In genomic region chr3:136720091-136720490, GRCh38 we compare ENCODE assay signal across 23 cellular contexts.
"Had no signal": no experiment of that assay in that cellular context is flagged by ENCODE, and none has a peak within 500 bp of the region (broad histone marks: within the 10 kb centered on the region; RNA-seq: fewer than 3 reads in every experiment).

No MANE protein-coding gene starts in this region.

- H3K27ac Mint-ChIP-seq: dendritic cell treated with granulocyte-macrophage colony-stimulating factor and Interleukin-4, amounts not matched to agents 40 ng/mL and 50 ng/mL, for 4 days; progenitor cell of endocrine pancreas had no signal

- H3K4me3 Mint-ChIP-seq: dendritic cell treated with granulocyte-macrophage colony-stimulating factor and Interleukin-4, amounts not matched to agents 40 ng/mL and 50 ng/mL, for 4 days; neural crest cell had no signal

- DNase-seq: colonic mucosa; effector CD8-positive, alpha-beta T cell; esophagus squamous epithelium; foreskin melanocyte; hypothalamus; left ventricle myocardium superior; lower lobe of right lung; naive thymus-derived CD8-positive, alpha-beta T cell; right lobe of liver; small intestine; stimulated activated CD4-positive, alpha-beta T cell treated with anti-CD3 and anti-CD28 coated beads, Interleukin-15, amount 100 ng/mL, for 24 hours; stimulated activated CD4-positive, alpha-beta T cell treated with anti-CD3 and anti-CD28 coated beads, Interleukin-2, amount 100 ng/mL, for 48 hours; stimulated activated CD8-positive, alpha-beta memory T cell treated with anti-CD3 and anti-CD28 coated beads, Interleukin-4, amount 100 ng/mL, for 48 hours; stimulated activated naive CD4-positive, alpha-beta T cell; substantia nigra; testis; tibial artery; upper lobe of left lung had no signal

- H3K9me3 ChIP-seq: colonic mucosa, esophagus squamous epithelium, lower lobe of right lung, neutrophil, right lobe of liver, testis, tibial artery, upper lobe of left lung had no signal

- H3K4me1 ChIP-seq: colonic mucosa, right lobe of liver, testis had no signal

- H2AFZ ChIP-seq: parathyroid adenoma had no signal

- H3K9me3 Mint-ChIP-seq: dendritic cell treated with granulocyte-macrophage colony-stimulating factor and Interleukin-4, amounts not matched to agents 40 ng/mL and 50 ng/mL, for 4 days; neural crest cell had no signal

- H3K27me3 ChIP-seq: colonic mucosa, esophagus squamous epithelium, neutrophil, right lobe of liver, testis, tibial artery, upper lobe of left lung had no signal

- ATAC-seq: left ventricle myocardium superior; lower lobe of right lung; naive thymus-derived CD8-positive, alpha-beta T cell; right lobe of liver had no signal

- H3K27me3 Mint-ChIP-seq: dendritic cell treated with granulocyte-macrophage colony-stimulating factor and Interleukin-4, amounts not matched to agents 40 ng/mL and 50 ng/mL, for 4 days; naive thymus-derived CD8-positive, alpha-beta T cell; progenitor cell of endocrine pancreas had no signal

- H3K4me3 ChIP-seq: colonic mucosa, esophagus squamous epithelium, lower lobe of right lung, right lobe of liver, testis, tibial artery, upper lobe of left lung had no signal

- H3K27ac ChIP-seq: colonic mucosa, esophagus squamous epithelium, lower lobe of right lung, neutrophil, parathyroid adenoma, right lobe of liver, testis, tibial artery, upper lobe of left lung had no signal

- H3K9ac ChIP-seq: parathyroid adenoma had no signal

- H3K36me3 ChIP-seq: colonic mucosa, lower lobe of right lung, neutrophil, right lobe of liver, tibial artery, upper lobe of left lung had no signal
